1 cellular context compared by ENCODE assay signal in the genomic region with DNA sequence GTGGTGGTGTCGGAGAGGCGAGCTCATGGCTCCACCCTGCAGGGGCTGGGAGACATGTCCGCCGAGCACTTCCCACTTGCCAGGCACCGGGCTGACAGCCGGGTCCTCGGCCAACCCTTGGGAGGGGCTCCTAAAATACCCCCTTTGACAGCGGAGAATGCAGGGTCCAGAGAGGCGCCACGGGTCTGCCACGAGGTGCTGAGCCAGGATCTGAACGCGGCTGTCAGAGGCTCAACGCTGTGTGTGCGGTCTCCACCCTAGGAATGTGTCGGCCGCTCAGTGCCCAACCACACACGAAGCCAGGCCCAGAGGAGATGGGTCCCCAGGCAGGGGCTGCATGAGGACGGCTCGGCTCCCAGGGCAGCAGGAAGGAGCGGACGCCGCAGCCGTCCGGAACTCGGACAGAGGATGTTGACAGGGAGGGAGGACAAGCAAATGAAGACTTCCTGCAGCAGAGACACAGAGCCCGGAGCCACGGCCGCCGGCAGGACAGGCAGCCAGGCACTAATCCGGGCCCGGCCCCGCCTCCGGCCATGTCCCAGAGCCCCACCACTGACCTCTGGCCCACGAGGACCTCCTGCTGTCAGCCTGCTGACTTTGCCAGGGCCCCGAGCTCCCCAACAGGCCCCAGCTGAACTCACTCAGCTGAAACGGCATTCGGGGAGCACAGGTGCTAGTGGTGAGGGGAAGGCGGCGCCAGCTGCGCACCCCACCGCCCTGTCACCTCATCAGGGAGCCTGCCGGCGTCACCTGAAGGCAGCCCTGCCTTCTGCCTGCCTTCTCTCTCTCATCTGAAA.
TF ChIP-seq lines count a peak whose summit lies in the region.

No MANE protein-coding gene starts in this region.

TF ChIP-seq in HepG2, 621 proteins besides CTCF, POLR2A, EP300 and RAD21 (continued from another document and continues in another):
- TF ChIP-seq TIGD3 (CRISPR knock-in tag; IDR thresholded peaks at IDR 0.05; ENCODE audit: borderline replicate concordance) = peak; percentile 83; the same call in 1 of the 2 replicates
- TF ChIP-seq ZNF629 (CRISPR knock-in tag; conservative IDR thresholded peaks at IDR 0.05) = peak; percentile 30; the same call in 1 of the 2 replicates
- peak; percentile 16; the same call in 1 of the 2 replicates for TF ChIP-seq ATF7-NPFF (CRISPR knock-in tag; IDR thresholded peaks at IDR 0.05; ENCODE audit: low read depth)
- TF ChIP-seq RBM39 (IDR thresholded peaks at IDR 0.05; ENCODE audit: low read depth, low read length, poor library complexity, severe bottlenecking) = no peak
- 0 out of 2 replicates have a peak, but pooled peaks have one; percentile 44 for TF ChIP-seq ZSCAN29 (CRISPR knock-in tag; conservative IDR thresholded peaks at IDR 0.05)
- TF ChIP-seq TRAFD1 (CRISPR knock-in tag; IDR thresholded peaks at IDR 0.05; ENCODE audit: borderline replicate concordance) = 0 out of 2 replicates have a peak, but pooled peaks have one; percentile 43
- TF ChIP-seq, protein P1, sequence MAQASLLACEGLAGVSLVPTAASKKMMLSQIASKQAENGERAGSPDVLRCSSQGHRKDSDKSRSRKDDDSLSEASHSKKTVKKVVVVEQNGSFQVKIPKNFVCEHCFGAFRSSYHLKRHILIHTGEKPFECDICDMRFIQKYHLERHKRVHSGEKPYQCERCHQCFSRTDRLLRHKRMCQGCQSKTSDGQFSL (CRISPR knock-in tag; IDR thresholded peaks at IDR 0.05) = 0 out of 2 replicates have a peak, but pooled peaks have one; percentile 28
- TF ChIP-seq JUN (CRISPR knock-in tag; IDR thresholded peaks at IDR 0.05) = no peak
- TF ChIP-seq ZNF784 (CRISPR knock-in tag; IDR thresholded peaks at IDR 0.05; ENCODE audit: borderline replicate concordance) = no peak
- no peak for TF ChIP-seq MAZ (IDR thresholded peaks at IDR 0.05; ENCODE audit: borderline replicate concordance, low read depth, low read length)
- TF ChIP-seq MAZ (CRISPR knock-in tag; IDR thresholded peaks at IDR 0.05; ENCODE audit: low read depth) = peak; percentile 21; the same call in 1 of the 2 replicates
- no peak for TF ChIP-seq MLLT10 (CRISPR knock-in tag; IDR thresholded peaks at IDR 0.05)
- TF ChIP-seq CBX5 (CRISPR knock-in tag; IDR thresholded peaks at IDR 0.05; ENCODE audit: borderline replicate concordance) = no peak; the same call in 1 of the 2 replicates
- TF ChIP-seq THAP9 (CRISPR knock-in tag; IDR thresholded peaks at IDR 0.05; ENCODE audit: borderline replicate concordance) = peak; percentile 31
- no peak for TF ChIP-seq GMEB2 (CRISPR knock-in tag; IDR thresholded peaks at IDR 0.05; ENCODE audit: low read depth)
- TF ChIP-seq, protein P2, sequence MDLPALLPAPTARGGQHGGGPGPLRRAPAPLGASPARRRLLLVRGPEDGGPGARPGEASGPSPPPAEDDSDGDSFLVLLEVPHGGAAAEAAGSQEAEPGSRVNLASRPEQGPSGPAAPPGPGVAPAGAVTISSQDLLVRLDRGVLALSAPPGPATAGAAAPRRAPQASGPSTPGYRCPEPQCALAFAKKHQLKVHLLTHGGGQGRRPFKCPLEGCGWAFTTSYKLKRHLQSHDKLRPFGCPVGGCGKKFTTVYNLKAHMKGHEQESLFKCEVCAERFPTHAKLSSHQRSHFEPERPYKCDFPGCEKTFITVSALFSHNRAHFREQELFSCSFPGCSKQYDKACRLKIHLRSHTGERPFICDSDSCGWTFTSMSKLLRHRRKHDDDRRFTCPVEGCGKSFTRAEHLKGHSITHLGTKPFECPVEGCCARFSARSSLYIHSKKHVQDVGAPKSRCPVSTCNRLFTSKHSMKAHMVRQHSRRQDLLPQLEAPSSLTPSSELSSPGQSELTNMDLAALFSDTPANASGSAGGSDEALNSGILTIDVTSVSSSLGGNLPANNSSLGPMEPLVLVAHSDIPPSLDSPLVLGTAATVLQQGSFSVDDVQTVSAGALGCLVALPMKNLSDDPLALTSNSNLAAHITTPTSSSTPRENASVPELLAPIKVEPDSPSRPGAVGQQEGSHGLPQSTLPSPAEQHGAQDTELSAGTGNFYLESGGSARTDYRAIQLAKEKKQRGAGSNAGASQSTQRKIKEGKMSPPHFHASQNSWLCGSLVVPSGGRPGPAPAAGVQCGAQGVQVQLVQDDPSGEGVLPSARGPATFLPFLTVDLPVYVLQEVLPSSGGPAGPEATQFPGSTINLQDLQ (CRISPR knock-in tag; IDR thresholded peaks at IDR 0.05) = no peak
- TF ChIP-seq ZNF234 (CRISPR knock-in tag; conservative IDR thresholded peaks at IDR 0.05) = no peak; the same call in 1 of the 2 replicates
- TF ChIP-seq ZNF790 (CRISPR knock-in tag; IDR thresholded peaks at IDR 0.05; ENCODE audit: borderline replicate concordance) = 0 out of 2 replicates have a peak, but pooled peaks have one; percentile 55
- TF ChIP-seq GATA4 (IDR thresholded peaks at IDR 0.05; ENCODE audit: borderline replicate concordance, low read depth) = peak; percentile 45; the same call in 1 of the 2 replicates
- peak; percentile 72; the same call in 1 of the 2 replicates for TF ChIP-seq KDM5B (CRISPR knock-in tag; IDR thresholded peaks at IDR 0.05; ENCODE audit: borderline replicate concordance)
- peak; percentile 11; the same call in 1 of the 2 replicates for TF ChIP-seq TGIF2 (CRISPR knock-in tag; IDR thresholded peaks at IDR 0.05)
- TF ChIP-seq ZBTB33 (CRISPR knock-in tag; IDR thresholded peaks at IDR 0.05) = no peak
- TF ChIP-seq HNRNPLL (IDR thresholded peaks at IDR 0.05; ENCODE audit: low read depth, low read length, poor library complexity, severe bottlenecking) = no peak
- peak; percentile 54 for TF ChIP-seq SKI (IDR thresholded peaks at IDR 0.05; ENCODE audit: partially characterized antibody)
- 0 out of 2 replicates have a peak, but pooled peaks have one; percentile 17 for TF ChIP-seq HNRNPL (IDR thresholded peaks at IDR 0.05; ENCODE audit: low read depth, low read length)
- no peak for TF ChIP-seq HNF1A (IDR thresholded peaks at IDR 0.05; ENCODE audit: low read depth)
- no peak; the same call in 1 of the 2 replicates for TF ChIP-seq HNF1A (CRISPR knock-in tag; IDR thresholded peaks at IDR 0.05; ENCODE audit: borderline replicate concordance)
- TF ChIP-seq, protein P3, sequence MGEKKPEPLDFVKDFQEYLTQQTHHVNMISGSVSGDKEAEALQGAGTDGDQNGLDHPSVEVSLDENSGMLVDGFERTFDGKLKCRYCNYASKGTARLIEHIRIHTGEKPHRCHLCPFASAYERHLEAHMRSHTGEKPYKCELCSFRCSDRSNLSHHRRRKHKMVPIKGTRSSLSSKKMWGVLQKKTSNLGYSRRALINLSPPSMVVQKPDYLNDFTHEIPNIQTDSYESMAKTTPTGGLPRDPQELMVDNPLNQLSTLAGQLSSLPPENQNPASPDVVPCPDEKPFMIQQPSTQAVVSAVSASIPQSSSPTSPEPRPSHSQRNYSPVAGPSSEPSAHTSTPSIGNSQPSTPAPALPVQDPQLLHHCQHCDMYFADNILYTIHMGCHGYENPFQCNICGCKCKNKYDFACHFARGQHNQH (CRISPR knock-in tag; IDR thresholded peaks at IDR 0.05) = peak; percentile 59
